ENCODE assay signal across 18 cellular contexts in genomic region chr6:157877573-157878011, GRCh38. TPM values are rescaled to one million over a fixed set of nuclear protein-coding genes. Genes with fewer than 3 reads are reported as not detected.
DNase-seq lines count a peak whose midpoint lies in the region; TF ChIP-seq lines count a peak whose summit lies in the region.
"Had no signal": no experiment of that assay in that cellular context is flagged by ENCODE, and none has a peak within 500 bp of the region (broad histone marks: within the 10 kb centered on the region; RNA-seq: fewer than 3 reads in every experiment).

No MANE protein-coding gene starts in this region.

- no peak overlapping the region for H3K18ac ChIP-seq in H9 (ENCODE audit: insufficient read length, low read depth, low read length)

- H2BK20ac ChIP-seq in H9 (ENCODE audit: low read depth, low read length, poor library complexity, severe bottlenecking), result no peak overlapping the region

- no peak overlapping the region for H2BK5ac ChIP-seq in H9 (ENCODE audit: insufficient read length, low read length)

- no peak overlapping the region for H2BK120ac ChIP-seq in H9 (ENCODE audit: low read depth, low read length, poor library complexity, severe bottlenecking)

- H2AFZ ChIP-seq in H9 (ENCODE audit: low read length), result no peak overlapping the region

- no peaks in the 10 kb centered on the region for H3K27me3 ChIP-seq in H9 (ENCODE audit: insufficient read depth, low read length)
- H3K27me3 ChIP-seq: esophagus squamous epithelium, right atrium auricular region had no signal

- H3T11ph ChIP-seq in H9 (ENCODE audit: low read length), result no peak overlapping the region

- H3K27ac ChIP-seq in H9 (ENCODE audit: insufficient read length, low read depth, low read length), result no peak overlapping the region
- H3K27ac ChIP-seq: esophagus squamous epithelium, HL-60, right atrium auricular region had no signal

- no peak overlapping the region for H3K56ac ChIP-seq in H9 (ENCODE audit: insufficient read length, low read depth, low read length)

- no peak overlapping the region for H4K8ac ChIP-seq in H9 (replicated peaks; ENCODE audit: insufficient read length, low read depth, low read length)

- no peak overlapping the region for H3K4ac ChIP-seq in H9 (ENCODE audit: low read depth, low read length)

- H4K5ac ChIP-seq in H9 (ENCODE audit: insufficient read length, low read depth, low read length), result no peak overlapping the region

- no peak overlapping the region for H3K9ac ChIP-seq in H9 (ENCODE audit: extremely low read depth, insufficient read length, low read length)

- intact Hi-C loops in activated CD4-positive, alpha-beta memory T cell treated with anti-CD3 and anti-CD28 coated beads for 36 hours (cut with micrococcal nuclease), result no loop called here

- no peaks in the 10 kb centered on the region for H3K9me3 Mint-ChIP-seq in activated CD4-positive, alpha-beta memory T cell treated with anti-CD3 and anti-CD28 coated beads for 36 hours
- no peaks in the 10 kb centered on the region for H3K9me3 Mint-ChIP-seq in activated CD4-positive, alpha-beta memory T cell treated with anti-CD3 and anti-CD28 coated beads, Interleukin-2, amount 10 ng/mL, durations not matched to agents 7 days and 5 days
- no peaks in the 10 kb centered on the region for H3K9me3 Mint-ChIP-seq in H9
- H3K9me3 Mint-ChIP-seq in activated naive CD8-positive, alpha-beta T cell treated with anti-CD3 and anti-CD28 coated beads for 36 hours, result peaks cover 12% of the 10 kb centered on the region
- H3K9me3 Mint-ChIP-seq in osteocyte (ENCODE audit: unreplicated experiment), result peaks cover 3% of the 10 kb centered on the region
- H3K9me3 Mint-ChIP-seq: central memory CD8-positive, alpha-beta T cell had no signal

- H3K9me3 ChIP-seq in H9 (ENCODE audit: control insufficient read depth, low read depth, low read length), result no peaks in the 10 kb centered on the region
- H3K9me3 ChIP-seq: esophagus squamous epithelium, right atrium auricular region had no signal

- peak overlapping the region; percentile 69 for H3K27ac Mint-ChIP-seq in activated CD4-positive, alpha-beta memory T cell treated with anti-CD3 and anti-CD28 coated beads for 36 hours
- no peak overlapping the region for H3K27ac Mint-ChIP-seq in activated CD4-positive, alpha-beta memory T cell treated with anti-CD3 and anti-CD28 coated beads, Interleukin-2, amount 10 ng/mL, durations not matched to agents 7 days and 5 days
- H3K27ac Mint-ChIP-seq in H9 (peak overlapping the region in 2 of 3 experiments; percentile 21 to 48; a peak in 2 of 7 replicates), osteocyte (ENCODE audit: unreplicated experiment) (peak overlapping the region; percentile 23)
- peak overlapping the region; percentile 83 for H3K27ac Mint-ChIP-seq in activated naive CD8-positive, alpha-beta T cell treated with anti-CD3 and anti-CD28 coated beads for 36 hours

- DNase-seq in activated CD4-positive, alpha-beta memory T cell treated with anti-CD3 and anti-CD28 coated beads for 36 hours, result peak; percentile 53
- DNase-seq in activated CD4-positive, alpha-beta memory T cell treated with anti-CD3 and anti-CD28 coated beads, Interleukin-2, amount 10 ng/mL, durations not matched to agents 7 days and 5 days, result no peak
- DNase-seq in H9 (no peak), osteocyte (ENCODE audit: extremely low spot score, unreplicated experiment) (no peak), NCI-H446 (lab: John Stamatoyannopoulos, UW) (no peak), HK-2 (ENCODE audit: unreplicated experiment) (no peak), mucosa of gallbladder (ENCODE audit: low spot score) (no peak)
- no peak for DNase-seq in activated naive CD8-positive, alpha-beta T cell treated with anti-CD3 and anti-CD28 coated beads for 36 hours
- DNase-seq: DMS79 treated with DMSO at 0.1 percent for 48 hours; effector CD4-positive, alpha-beta T cell; esophagus squamous epithelium; H7; MV-4-11; NCI-H187 treated with DMSO at 0.1 percent for 48 hours; NCI-H345 had no signal

- no peak overlapping the region for H3K4me3 Mint-ChIP-seq in activated CD4-positive, alpha-beta memory T cell treated with anti-CD3 and anti-CD28 coated beads for 36 hours
- no peak overlapping the region for H3K4me3 Mint-ChIP-seq in activated CD4-positive, alpha-beta memory T cell treated with anti-CD3 and anti-CD28 coated beads, Interleukin-2, amount 10 ng/mL, durations not matched to agents 7 days and 5 days
- H3K4me3 Mint-ChIP-seq in H9 (no peak overlapping the region), osteocyte (ENCODE audit: unreplicated experiment) (no peak overlapping the region)
- peak overlapping the region; percentile 19 for H3K4me3 Mint-ChIP-seq in activated naive CD8-positive, alpha-beta T cell treated with anti-CD3 and anti-CD28 coated beads for 36 hours
- H3K4me3 Mint-ChIP-seq: central memory CD8-positive, alpha-beta T cell had no signal

- H3K4me1 ChIP-seq in H9 (ENCODE audit: insufficient read depth, low read length), result no peaks in the 10 kb centered on the region; the same call in 1 of the 2 replicates
- H3K4me1 ChIP-seq: right atrium auricular region had no signal

- no peaks in the 10 kb centered on the region for H3K23me2 ChIP-seq in H9 (ENCODE audit: insufficient read length, low read depth, low read length, poor library complexity, severe bottlenecking)

- H3K4me2 ChIP-seq in H9 (ENCODE audit: insufficient read depth, insufficient read length, low read length), result no peak overlapping the region

- H4K91ac ChIP-seq in H9 (ENCODE audit: insufficient read length, low read depth, low read length), result no peak overlapping the region

- no CpG with 5 or more reads among the region's 5 CpGs for WGBS in H9 (ENCODE audit: extremely low coverage, insufficient read length, low lambda C conversion rate)

- H3K14ac ChIP-seq in H9 (ENCODE audit: insufficient read depth, low read length), result no peak overlapping the region

- POLR2A ChIA-PET in activated CD4-positive, alpha-beta memory T cell treated with anti-CD3 and anti-CD28 coated beads for 36 hours (lab: Charles Lee), result interaction anchor here (0.6 to 0.7 kb wide), 2 partner anchors 106 to 405 kb away, joined by 3 to 4 read pairs; no protein-coding TSS in a partner anchor
- POLR2A ChIA-PET in activated CD4-positive, alpha-beta memory T cell treated with anti-CD3 and anti-CD28 coated beads, Interleukin-2, amount 10 ng/mL, durations not matched to agents 7 days and 5 days (lab: Charles Lee), result interaction anchor here (0.6 to 1.4 kb wide), 2 partner anchors 116 to 577 kb away, joined by 3 to 4 read pairs; no protein-coding TSS in a partner anchor

- peaks cover 75% of the 10 kb centered on the region for H3K36me3 Mint-ChIP-seq in activated CD4-positive, alpha-beta memory T cell treated with anti-CD3 and anti-CD28 coated beads for 36 hours
- peaks cover 82% of the 10 kb centered on the region for H3K36me3 Mint-ChIP-seq in activated CD4-positive, alpha-beta memory T cell treated with anti-CD3 and anti-CD28 coated beads, Interleukin-2, amount 10 ng/mL, durations not matched to agents 7 days and 5 days (ENCODE audit: low read depth)
- peaks cover 26 to 56% (median 38%) of the 10 kb centered on the region in 3 experiments; a peak in 6 of 7 replicates for H3K36me3 Mint-ChIP-seq in H9 (ENCODE audit: insufficient read depth in 1 of 3, low read depth in 3 of 3)
- peaks cover 86% of the 10 kb centered on the region for H3K36me3 Mint-ChIP-seq in activated naive CD8-positive, alpha-beta T cell treated with anti-CD3 and anti-CD28 coated beads for 36 hours
- H3K36me3 Mint-ChIP-seq in osteocyte (ENCODE audit: unreplicated experiment), result peaks cover 58% of the 10 kb centered on the region

- TF ChIP-seq CTCF in H9 (conservative IDR thresholded peaks at IDR 0.05) (no peak), osteocyte (IDR thresholded peaks at IDR 0.05) (no peak)

- no peak overlapping the region for H3K23ac ChIP-seq in H9 (ENCODE audit: insufficient read length, low read depth, low read length)

- H3K79me1 ChIP-seq in H9 (ENCODE audit: insufficient read depth, low read depth, low read length, poor library complexity, severe bottlenecking), result peaks cover 2% of the 10 kb centered on the region

- no peaks in the 10 kb centered on the region for H4K20me1 ChIP-seq in H9 (ENCODE audit: control insufficient read depth, insufficient read depth, insufficient read length)

- no peak overlapping the region for H2BK12ac ChIP-seq in H9 (ENCODE audit: insufficient read length, low read depth, low read length)

- no peak overlapping the region for H2AK5ac ChIP-seq in H9 (ENCODE audit: insufficient read length, low read length)

- H3K4me1 Mint-ChIP-seq in activated CD4-positive, alpha-beta memory T cell treated with anti-CD3 and anti-CD28 coated beads for 36 hours (ENCODE audit: low read depth), result peaks cover 60% of the 10 kb centered on the region
- H3K4me1 Mint-ChIP-seq in activated CD4-positive, alpha-beta memory T cell treated with anti-CD3 and anti-CD28 coated beads, Interleukin-2, amount 10 ng/mL, durations not matched to agents 7 days and 5 days, result peaks cover 47% of the 10 kb centered on the region
- H3K4me1 Mint-ChIP-seq in H9, result peaks cover 34 to 40% of the 10 kb centered on the region in 2 experiments
- H3K4me1 Mint-ChIP-seq in activated naive CD8-positive, alpha-beta T cell treated with anti-CD3 and anti-CD28 coated beads for 36 hours, result peaks cover 70% of the 10 kb centered on the region
- peaks cover 6% of the 10 kb centered on the region for H3K4me1 Mint-ChIP-seq in osteocyte (ENCODE audit: unreplicated experiment)
- H3K4me1 Mint-ChIP-seq: central memory CD8-positive, alpha-beta T cell had no signal

- CTCF ChIA-PET in activated CD4-positive, alpha-beta memory T cell treated with anti-CD3 and anti-CD28 coated beads for 36 hours (lab: Charles Lee), result interaction anchor here (0.5 to 9.4 kb wide), 2 partner anchors 33 to 117 kb away, joined by 3 to 172 read pairs; no protein-coding TSS in a partner anchor
- CTCF ChIA-PET in activated CD4-positive, alpha-beta memory T cell treated with anti-CD3 and anti-CD28 coated beads, Interleukin-2, amount 10 ng/mL, durations not matched to agents 7 days and 5 days (lab: Charles Lee), result interaction anchor here (0.7 to 0.9 kb wide), 2 partner anchors 9 to 15 kb away, joined by 3 read pairs; no protein-coding TSS in a partner anchor

- no peak overlapping the region for H2BK15ac ChIP-seq in H9 (ENCODE audit: low read depth, low read length)

- H3K27me3 Mint-ChIP-seq in activated CD4-positive, alpha-beta memory T cell treated with anti-CD3 and anti-CD28 coated beads for 36 hours, result no peaks in the 10 kb centered on the region
- H3K27me3 Mint-ChIP-seq in activated CD4-positive, alpha-beta memory T cell treated with anti-CD3 and anti-CD28 coated beads, Interleukin-2, amount 10 ng/mL, durations not matched to agents 7 days and 5 days, result no peaks in the 10 kb centered on the region
- H3K27me3 Mint-ChIP-seq in H9 (ENCODE audit: low read depth) (no peaks in the 10 kb centered on the region), osteocyte (ENCODE audit: unreplicated experiment) (no peaks in the 10 kb centered on the region)
- H3K27me3 Mint-ChIP-seq in activated naive CD8-positive, alpha-beta T cell treated with anti-CD3 and anti-CD28 coated beads for 36 hours, result no peaks in the 10 kb centered on the region
- H3K27me3 Mint-ChIP-seq: central memory CD8-positive, alpha-beta T cell had no signal

- no peaks in the 10 kb centered on the region for H3K79me2 ChIP-seq in H9 (ENCODE audit: insufficient read depth, low read length)

RNA-seq across cellular contexts. Expression of gene SNX9, which starts 54.5 kb away (rescaled TPM):
- total RNA-seq in activated CD4-positive, alpha-beta memory T cell treated with anti-CD3 and anti-CD28 coated beads for 36 hours, result 10 to 100 TPM; 59.3 to 59.7 TPM
- 10 to 100 TPM; 39.8 to 40.1 TPM for total RNA-seq in activated CD4-positive, alpha-beta memory T cell treated with anti-CD3 and anti-CD28 coated beads, Interleukin-2, amount 10 ng/mL, durations not matched to agents 7 days and 5 days
- 31.3 and 32.9 TPM in 2 replicates for total RNA-seq in H9 (2021)
- 10 to 100 TPM; 63.4 to 64.4 TPM for total RNA-seq in activated naive CD8-positive, alpha-beta T cell treated with anti-CD3 and anti-CD28 coated beads for 36 hours
- total RNA-seq in osteocyte, result 65.0 and 65.2 TPM in 2 replicates
- total RNA-seq in mucosa of gallbladder, result 56.7 TPM
